ENCODE assay signal across 8 cellular contexts in genomic region chr11:62621027-62621566, GRCh38. TPM values are rescaled to one million over a fixed set of nuclear protein-coding genes. Genes with fewer than 3 reads are reported as not detected.
A peak's percentile ranks its signal among the peaks of the same experiment; 100 is the strongest.
DNase-seq lines count a peak whose midpoint lies in the region; ATAC-seq, FAIRE-seq and TF ChIP-seq lines count a peak whose summit lies in the region.

No MANE protein-coding gene starts in this region.

- dilution Hi-C loops in keratinocyte (cut with MboI; ENCODE audit: extremely low pct_ligation_motif_present, low sequenced_read_pairs) = no loop called here

- peak overlapping the region; percentile 86 for H3K4me2 ChIP-seq in keratinocyte (ENCODE audit: control insufficient read depth, extremely low read depth, insufficient read depth, low read depth, low read length)

- no peaks in the 10 kb centered on the region for H3K9me1 ChIP-seq in keratinocyte (ENCODE audit: control insufficient read depth, extremely low read depth, insufficient read depth, low read length)

- H3K9ac ChIP-seq in keratinocyte (ENCODE audit: control insufficient read depth, extremely low read depth, insufficient read depth, low read length) (peak overlapping the region; percentile 85), subcutaneous abdominal adipose tissue (ENCODE audit: low read length in 5 of 5) (peak overlapping the region; percentile 83 to 97 (median 87))

- no peaks in the 10 kb centered on the region for H3K27me3 ChIP-seq in keratinocyte (ENCODE audit: control insufficient read depth, extremely low read depth, insufficient read depth, low read length)
- no peaks in the 10 kb centered on the region for H3K27me3 ChIP-seq in subcutaneous abdominal adipose tissue (ENCODE audit: control insufficient read depth in 5 of 5, insufficient read depth in 4 of 5, low read length in 5 of 5)

- TF ChIP-seq CTCF in keratinocyte (optimal IDR thresholded peaks at IDR 0.05 in 1 of 3, IDR thresholded peaks at IDR 0.05 in 1 of 3, conservative IDR thresholded peaks at IDR 0.05 in 1 of 3; ENCODE audit: extremely low read depth in 1 of 3, insufficient read depth in 2 of 3, low read length in 3 of 3) = no peak

- peaks cover 29% of the 10 kb centered on the region for H3K36me3 Mint-ChIP-seq in T-helper 1 cell treated with Interleukin-12 subunit alpha and Interleukin-12 subunit beta and Interleukin-4 antibody, amounts not matched to agents 30 μg/mL and 1 μg/mL, for 36 hours (ENCODE audit: low read depth)
- H3K36me3 Mint-ChIP-seq in activated naive CD8-positive, alpha-beta T cell treated with anti-CD3 and anti-CD28 coated beads, Interleukin-2, amount 10 ng/mL, durations not matched to agents 7 days and 5 days = peaks cover 21% of the 10 kb centered on the region

- H3K4me1 Mint-ChIP-seq in T-helper 1 cell treated with Interleukin-12 subunit alpha and Interleukin-12 subunit beta and Interleukin-4 antibody, amounts not matched to agents 30 μg/mL and 1 μg/mL, for 36 hours (ENCODE audit: low read depth) = peaks cover 22% of the 10 kb centered on the region
- H3K4me1 Mint-ChIP-seq in activated naive CD8-positive, alpha-beta T cell treated with anti-CD3 and anti-CD28 coated beads, Interleukin-2, amount 10 ng/mL, durations not matched to agents 7 days and 5 days = peaks cover 24% of the 10 kb centered on the region

- H3K27me3 Mint-ChIP-seq in T-helper 1 cell treated with Interleukin-12 subunit alpha and Interleukin-12 subunit beta and Interleukin-4 antibody, amounts not matched to agents 30 μg/mL and 1 μg/mL, for 36 hours (ENCODE audit: low read depth) = no peaks in the 10 kb centered on the region
- H3K27me3 Mint-ChIP-seq in activated naive CD8-positive, alpha-beta T cell treated with anti-CD3 and anti-CD28 coated beads, Interleukin-2, amount 10 ng/mL, durations not matched to agents 7 days and 5 days = no peaks in the 10 kb centered on the region

- peak overlapping the region; percentile 95 for H3K27ac ChIP-seq in keratinocyte (ENCODE audit: control insufficient read depth, insufficient read depth, low read length)
- peak overlapping the region; percentile 95 for H3K27ac ChIP-seq in subcutaneous abdominal adipose tissue (ENCODE audit: low read depth, low read length)

- no peak overlapping the region for H2AFZ ChIP-seq in keratinocyte (ENCODE audit: control insufficient read depth, low read length)

- H3K9me3 Mint-ChIP-seq in T-helper 1 cell treated with Interleukin-12 subunit alpha and Interleukin-12 subunit beta and Interleukin-4 antibody, amounts not matched to agents 30 μg/mL and 1 μg/mL, for 36 hours = no peaks in the 10 kb centered on the region
- no peaks in the 10 kb centered on the region for H3K9me3 Mint-ChIP-seq in activated naive CD8-positive, alpha-beta T cell treated with anti-CD3 and anti-CD28 coated beads, Interleukin-2, amount 10 ng/mL, durations not matched to agents 7 days and 5 days

- no peak for ATAC-seq in activated naive CD8-positive, alpha-beta T cell treated with anti-CD3 and anti-CD28 coated beads, Interleukin-2, amount 10 ng/mL, durations not matched to agents 7 days and 5 days (ENCODE audit: low read depth)
- ATAC-seq in HG03097 (IDR thresholded peaks at IDR 0.05; ENCODE audit: low FRiP score, unreplicated experiment) (no peak), GM21367 (IDR thresholded peaks at IDR 0.05; ENCODE audit: unreplicated experiment) (no peak)

- POLR2A ChIA-PET in activated naive CD8-positive, alpha-beta T cell treated with anti-CD3 and anti-CD28 coated beads, Interleukin-2, amount 10 ng/mL, durations not matched to agents 7 days and 5 days (lab: Charles Lee) = interaction anchor here (0.6 to 5.8 kb wide), 23 partner anchors 9 to 248 kb away, joined by 3 to 48 read pairs (median 9); partner anchors contain the start of genes C11orf98, CSKMT, EML3 and GANAB

- H3K4me1 ChIP-seq in keratinocyte (ENCODE audit: control insufficient read depth, extremely low read depth, insufficient read depth, low read length) (peaks cover 25% of the 10 kb centered on the region), subcutaneous abdominal adipose tissue (ENCODE audit: control insufficient read depth in 5 of 5, insufficient read depth in 5 of 5, low read length in 5 of 5) (peaks cover 8 to 26% (median 23%) of the 10 kb centered on the region in 5 donors)

- no peaks in the 10 kb centered on the region for H4K20me1 ChIP-seq in keratinocyte (ENCODE audit: control insufficient read depth, extremely low read depth, insufficient read depth, low read length)

- H3K36me3 ChIP-seq in keratinocyte (ENCODE audit: control insufficient read depth in 2 of 2, extremely low read depth in 1 of 2, insufficient read depth in 2 of 2, low read length in 2 of 2) = peaks cover 11 to 24% of the 10 kb centered on the region in 2 experiments
- H3K36me3 ChIP-seq in subcutaneous abdominal adipose tissue (ENCODE audit: control insufficient read depth in 5 of 5, insufficient read depth in 5 of 5, low read length in 5 of 5) = peaks cover 0 to 30% (median 25%) of the 10 kb centered on the region in 5 donors

- H3K9me3 ChIP-seq in keratinocyte (ENCODE audit: control insufficient read depth, low read depth, low read length) = no peaks in the 10 kb centered on the region
- no peaks in the 10 kb centered on the region for H3K9me3 ChIP-seq in subcutaneous abdominal adipose tissue (ENCODE audit: control insufficient read depth in 5 of 5, low read length in 5 of 5)

- peak overlapping the region; percentile 99 for H3K27ac Mint-ChIP-seq in T-helper 1 cell treated with Interleukin-12 subunit alpha and Interleukin-12 subunit beta and Interleukin-4 antibody, amounts not matched to agents 30 μg/mL and 1 μg/mL, for 36 hours
- peak overlapping the region; percentile 99 for H3K27ac Mint-ChIP-seq in activated naive CD8-positive, alpha-beta T cell treated with anti-CD3 and anti-CD28 coated beads, Interleukin-2, amount 10 ng/mL, durations not matched to agents 7 days and 5 days

- H3K4me3 Mint-ChIP-seq in T-helper 1 cell treated with Interleukin-12 subunit alpha and Interleukin-12 subunit beta and Interleukin-4 antibody, amounts not matched to agents 30 μg/mL and 1 μg/mL, for 36 hours = peak overlapping the region; percentile 90
- H3K4me3 Mint-ChIP-seq in activated naive CD8-positive, alpha-beta T cell treated with anti-CD3 and anti-CD28 coated beads, Interleukin-2, amount 10 ng/mL, durations not matched to agents 7 days and 5 days = peak overlapping the region; percentile 93

- H3K79me2 ChIP-seq in keratinocyte (ENCODE audit: control insufficient read depth, insufficient read depth, low read length) = no peaks in the 10 kb centered on the region

- FAIRE-seq in keratinocyte (lab: Jason Lieb, UNC) = no peak

- H3K4me3 ChIP-seq in keratinocyte (ENCODE audit: control insufficient read depth in 2 of 3, extremely low read depth in 1 of 3, insufficient read depth in 2 of 3, low read depth in 1 of 3, low read length in 3 of 3) = peak overlapping the region; percentile 58 to 92 (median 83)
- H3K4me3 ChIP-seq in subcutaneous abdominal adipose tissue (ENCODE audit: low read depth in 1 of 5, low read length in 5 of 5) = peak overlapping the region; percentile 67 to 92 (median 90)

- DNase-seq in T-helper 1 cell = no peak
- DNase-seq in activated naive CD8-positive, alpha-beta T cell treated with anti-CD3 and anti-CD28 coated beads, Interleukin-2, amount 10 ng/mL, durations not matched to agents 7 days and 5 days = no peak
- no peak for DNase-seq in keratinocyte (ENCODE audit: low read depth, low spot score)
- DNase-seq in stimulated activated CD4-positive, alpha-beta T cell treated with anti-CD3 and anti-CD28 coated beads, Interleukin-4, amount 100 ng/mL, for 1 hour = no peak

RNA-seq across cellular contexts. Expression of gene B3GAT3, which starts 0.7 kb away (rescaled TPM):
- 10 to 100 TPM; 76.1 to 87.0 TPM for total RNA-seq in activated naive CD8-positive, alpha-beta T cell treated with anti-CD3 and anti-CD28 coated beads, Interleukin-2, amount 10 ng/mL, durations not matched to agents 7 days and 5 days
- 15.1 to 28.2 TPM (median 17.7 TPM) in 3 replicates for polyA plus RNA-seq in keratinocyte
- polyA plus RNA-seq in keratinocyte (2011; ENCODE audit: low read depth) = 9.4 TPM
- 10.3 and 28.9 TPM in 2 replicates for polyA plus RNA-seq in keratinocyte (2011; cell fraction: cytosol; rRNA removed)
- polyA plus RNA-seq in keratinocyte (2011; cell fraction: nucleus; rRNA removed) = 31.7 and 47.5 TPM in 2 replicates
- polyA plus RNA-seq in keratinocyte (2012; ENCODE audit: low replicate concordance) = 24.0 and 24.7 TPM in 2 replicates
- polyA minus RNA-seq in keratinocyte = 7.4 to 15.9 TPM (median 8.8 TPM) in 3 replicates
- 48.2 TPM for polyA minus RNA-seq in keratinocyte (2011; cell fraction: cytosol; rRNA and poly(A)+ RNA removed)
- 18.9 and 23.1 TPM in 2 replicates for polyA minus RNA-seq in keratinocyte (2011; cell fraction: nucleus; rRNA and poly(A)+ RNA removed)

RNA-seq across cellular contexts. Expression of gene ROM1, which starts 8.0 kb away (rescaled TPM):
- total RNA-seq in activated naive CD8-positive, alpha-beta T cell treated with anti-CD3 and anti-CD28 coated beads, Interleukin-2, amount 10 ng/mL, durations not matched to agents 7 days and 5 days = 1 to 10 TPM; 1.4 to 2.4 TPM
- polyA plus RNA-seq in keratinocyte = 1.0 to 1.9 TPM (median 1.5 TPM) in 3 replicates
- 0.42 TPM for polyA plus RNA-seq in keratinocyte (2011; ENCODE audit: low read depth)
- polyA plus RNA-seq in keratinocyte (2011; cell fraction: cytosol; rRNA removed) = 0.92 and 1.6 TPM in 2 replicates
- 0.96 and 1.2 TPM in 2 replicates for polyA plus RNA-seq in keratinocyte (2011; cell fraction: nucleus; rRNA removed)
- 1.7 TPM in 2 replicates for polyA plus RNA-seq in keratinocyte (2012; ENCODE audit: low replicate concordance)
- polyA minus RNA-seq in keratinocyte = 1.2 to 1.3 TPM in 2 of 3 replicates, not detected in the other
- polyA minus RNA-seq in keratinocyte (2011; cell fraction: cytosol; rRNA and poly(A)+ RNA removed) = not detected
- 0.39 TPM in 1 of 2 replicates, not detected in the other for polyA minus RNA-seq in keratinocyte (2011; cell fraction: nucleus; rRNA and poly(A)+ RNA removed)

RNA-seq across cellular contexts. Expression of gene EML3, which starts 8.5 kb away (rescaled TPM):
- 100 to 1,000 TPM; 183 to 185 TPM for total RNA-seq in activated naive CD8-positive, alpha-beta T cell treated with anti-CD3 and anti-CD28 coated beads, Interleukin-2, amount 10 ng/mL, durations not matched to agents 7 days and 5 days
- 13.6 to 15.1 TPM (median 13.6 TPM) in 3 replicates for polyA plus RNA-seq in keratinocyte
- polyA plus RNA-seq in keratinocyte (2011; ENCODE audit: low read depth) = 10.9 TPM
- polyA plus RNA-seq in keratinocyte (2011; cell fraction: cytosol; rRNA removed) = 5.5 and 6.4 TPM in 2 replicates
- polyA plus RNA-seq in keratinocyte (2011; cell fraction: nucleus; rRNA removed) = 40.3 and 47.3 TPM in 2 replicates
- polyA plus RNA-seq in keratinocyte (2012; ENCODE audit: low replicate concordance) = 12.8 and 16.1 TPM in 2 replicates
- polyA minus RNA-seq in keratinocyte = 18.4 to 40.8 TPM (median 19.1 TPM) in 3 replicates
- 17.3 TPM for polyA minus RNA-seq in keratinocyte (2011; cell fraction: cytosol; rRNA and poly(A)+ RNA removed)
- polyA minus RNA-seq in keratinocyte (2011; cell fraction: nucleus; rRNA and poly(A)+ RNA removed) = 9.6 and 10.6 TPM in 2 replicates

RNA-seq across cellular contexts. Expression of gene MTA2, which starts 19.4 kb away (rescaled TPM):
- 100 to 1,000 TPM; 231 to 233 TPM for total RNA-seq in activated naive CD8-positive, alpha-beta T cell treated with anti-CD3 and anti-CD28 coated beads, Interleukin-2, amount 10 ng/mL, durations not matched to agents 7 days and 5 days
- polyA plus RNA-seq in keratinocyte = 29.4 to 44.3 TPM (median 39.7 TPM) in 3 replicates
- 36.0 TPM for polyA plus RNA-seq in keratinocyte (2011; ENCODE audit: low read depth)
- polyA plus RNA-seq in keratinocyte (2011; cell fraction: cytosol; rRNA removed) = 25.2 and 30.6 TPM in 2 replicates
- polyA plus RNA-seq in keratinocyte (2011; cell fraction: nucleus; rRNA removed) = 65.7 and 66.8 TPM in 2 replicates
- polyA plus RNA-seq in keratinocyte (2012; ENCODE audit: low replicate concordance) = 49.0 and 96.6 TPM in 2 replicates
- polyA minus RNA-seq in keratinocyte = 56.3 to 107 TPM (median 107 TPM) in 3 replicates
- 43.5 TPM for polyA minus RNA-seq in keratinocyte (2011; cell fraction: cytosol; rRNA and poly(A)+ RNA removed)
- polyA minus RNA-seq in keratinocyte (2011; cell fraction: nucleus; rRNA and poly(A)+ RNA removed) = 43.9 and 54.5 TPM in 2 replicates

RNA-seq across cellular contexts. Expression of gene GANAB, which starts 25.3 kb away (rescaled TPM):
- total RNA-seq in activated naive CD8-positive, alpha-beta T cell treated with anti-CD3 and anti-CD28 coated beads, Interleukin-2, amount 10 ng/mL, durations not matched to agents 7 days and 5 days = 100 to 1,000 TPM; 291 to 300 TPM
- polyA plus RNA-seq in keratinocyte = 153 to 211 TPM (median 176 TPM) in 3 replicates
- polyA plus RNA-seq in keratinocyte (2011; ENCODE audit: low read depth) = 35.0 TPM
- polyA plus RNA-seq in keratinocyte (2011; cell fraction: cytosol; rRNA removed) = 43.1 and 56.1 TPM in 2 replicates
- polyA plus RNA-seq in keratinocyte (2011; cell fraction: nucleus; rRNA removed) = 353 and 361 TPM in 2 replicates
- polyA plus RNA-seq in keratinocyte (2012; ENCODE audit: low replicate concordance) = 81.9 and 167 TPM in 2 replicates
- 248 to 314 TPM (median 249 TPM) in 3 replicates for polyA minus RNA-seq in keratinocyte
- polyA minus RNA-seq in keratinocyte (2011; cell fraction: cytosol; rRNA and poly(A)+ RNA removed) = 110 TPM
- 286 and 364 TPM in 2 replicates for polyA minus RNA-seq in keratinocyte (2011; cell fraction: nucleus; rRNA and poly(A)+ RNA removed)
